20 cellular contexts compared by ENCODE assay signal in genomic region chr1:229888157-229888556, GRCh38.
"Had no signal": no experiment of that assay in that cellular context is flagged by ENCODE, and none has a peak within 500 bp of the region (broad histone marks: within the 10 kb centered on the region; RNA-seq: fewer than 3 reads in every experiment).

No MANE protein-coding gene starts in this region.

- H3K9me3 ChIP-seq: mucosa of descending colon, transverse colon, vagina had no signal

- H3K27ac Mint-ChIP-seq: activated naive CD8-positive, alpha-beta T cell; activated T-cell treated with anti-CD3 and anti-CD28 coated beads, Interleukin-2, amount 50 U/mL, for 72 hours; memory B cell; natural killer cell treated with Interleukin-12 subunit alpha and Interleukin-12 subunit beta and Interleukin-15 and Interleukin-18, amount 100 ng/mL, for 72 hours; stimulated activated effector memory CD8-positive, alpha-beta T cell treated with anti-CD3 and anti-CD28 coated beads, Interleukin-12 subunit alpha, Interleukin-12 subunit beta, amount 100 ng/mL, for 72 hours had no signal

- ATAC-seq: activated T-cell treated with anti-CD3 and anti-CD28 coated beads, Interleukin-2, amount 50 U/mL, for 72 hours; mucosa of descending colon; natural killer cell treated with Interleukin-12 subunit alpha and Interleukin-12 subunit beta and Interleukin-15 and Interleukin-18, amount 100 ng/mL, for 72 hours; SK-N-SH treated with all-trans-retinoic acid at 6 μM for 48 hours; stimulated activated effector memory CD8-positive, alpha-beta T cell treated with anti-CD3 and anti-CD28 coated beads, Interleukin-12 subunit alpha, Interleukin-12 subunit beta, amount 100 ng/mL, for 72 hours had no signal

- H3K27me3 ChIP-seq: transverse colon, vagina had no signal

- H3K36me3 ChIP-seq: transverse colon, vagina had no signal

- H3K4me1 ChIP-seq: vagina had no signal

- H3K36me3 Mint-ChIP-seq: activated naive CD8-positive, alpha-beta T cell; brain; memory B cell; natural killer cell treated with Interleukin-12 subunit alpha and Interleukin-12 subunit beta and Interleukin-15 and Interleukin-18, amount 100 ng/mL, for 72 hours; stimulated activated effector memory CD8-positive, alpha-beta T cell treated with anti-CD3 and anti-CD28 coated beads, Interleukin-12 subunit alpha, Interleukin-12 subunit beta, amount 100 ng/mL, for 72 hours had no signal

- H3K4me3 ChIP-seq: coronary artery, mucosa of descending colon, transverse colon, vagina had no signal

- H3K4me3 Mint-ChIP-seq: activated naive CD8-positive, alpha-beta T cell; activated T-cell treated with anti-CD3 and anti-CD28 coated beads, Interleukin-2, amount 50 U/mL, for 72 hours; brain; central memory CD8-positive, alpha-beta T cell; memory B cell; natural killer cell treated with Interleukin-12 subunit alpha and Interleukin-12 subunit beta and Interleukin-15 and Interleukin-18, amount 100 ng/mL, for 72 hours; stimulated activated effector memory CD8-positive, alpha-beta T cell treated with anti-CD3 and anti-CD28 coated beads, Interleukin-12 subunit alpha, Interleukin-12 subunit beta, amount 100 ng/mL, for 72 hours had no signal

- H3K4me1 Mint-ChIP-seq: central memory CD8-positive, alpha-beta T cell; memory B cell; stimulated activated effector memory CD8-positive, alpha-beta T cell treated with anti-CD3 and anti-CD28 coated beads, Interleukin-12 subunit alpha, Interleukin-12 subunit beta, amount 100 ng/mL, for 72 hours had no signal

- DNase-seq: activated CD4-positive, alpha-beta T cell treated with anti-CD3 and anti-CD28 coated beads for 4 hours; activated CD8-positive, alpha-beta memory T cell treated with anti-CD3 and anti-CD28 coated beads, Interleukin-2, amount 50 U/mL, for 48 hours; activated gamma-delta T cell treated with Interleukin-2 at 50 U/mL for 16 hours; activated T-cell treated with anti-CD3 and anti-CD28 coated beads, Interleukin-2, amount 50 U/mL, for 72 hours; amniotic stem cell; glutamatergic neuron; kidney glomerular epithelial cell; mucosa of descending colon; stimulated activated CD4-positive, alpha-beta T cell treated with anti-CD3 and anti-CD28 coated beads, Interleukin-12 subunit alpha, Interleukin-12 subunit beta, amount 100 ng/mL, for 4 hours; stimulated activated CD4-positive, alpha-beta T cell treated with anti-CD3 and anti-CD28 coated beads, Interleukin-2, amount 100 ng/mL, for 24 hours; transverse colon had no signal

- H3K27ac ChIP-seq: coronary artery, vagina had no signal

- H3K27me3 Mint-ChIP-seq: activated naive CD8-positive, alpha-beta T cell had no signal

- H3K9me3 Mint-ChIP-seq: activated T-cell treated with anti-CD3 and anti-CD28 coated beads, Interleukin-2, amount 50 U/mL, for 72 hours; central memory CD8-positive, alpha-beta T cell; memory B cell; natural killer cell treated with Interleukin-12 subunit alpha and Interleukin-12 subunit beta and Interleukin-15 and Interleukin-18, amount 100 ng/mL, for 72 hours; stimulated activated effector memory CD8-positive, alpha-beta T cell treated with anti-CD3 and anti-CD28 coated beads, Interleukin-12 subunit alpha, Interleukin-12 subunit beta, amount 100 ng/mL, for 72 hours had no signal
